Comparison of ENCODE assay signal across 17 cellular contexts in genomic region chr4:128483816-128484215, GRCh38.
DNase-seq lines count a peak whose midpoint lies in the region; ATAC-seq and TF ChIP-seq lines count a peak whose summit lies in the region.
"Had no signal": no experiment of that assay in that cellular context is flagged by ENCODE, and none has a peak within 500 bp of the region (broad histone marks: within the 10 kb centered on the region; RNA-seq: fewer than 3 reads in every experiment).

No MANE protein-coding gene starts in this region.

- ATAC-seq in left ventricle myocardium superior: no peak
- ATAC-seq: gastroesophageal sphincter, right lobe of liver had no signal

- H3K4me1 ChIP-seq in Karpas-422 (ENCODE audit: low read length): peaks cover 46% of the 10 kb centered on the region
- H3K4me1 ChIP-seq: gastroesophageal sphincter had no signal

- no peaks in the 10 kb centered on the region for H3K9me3 ChIP-seq in Karpas-422 (ENCODE audit: low read length)
- H3K9me3 ChIP-seq: right lobe of liver had no signal

- H3K9me2 ChIP-seq in Karpas-422 (replicated peaks; ENCODE audit: insufficient read depth, low read length): no peaks in the 10 kb centered on the region

- H3K27ac ChIP-seq in Karpas-422 (ENCODE audit: low read length): no peak overlapping the region
- H3K27ac ChIP-seq: cardiac muscle cell, gastroesophageal sphincter, right lobe of liver had no signal

- H3K36me3 ChIP-seq in BJ (ENCODE audit: control insufficient read depth, insufficient read depth, low read length) (no peaks in the 10 kb centered on the region), Karpas-422 (ENCODE audit: insufficient read depth, low read length) (peaks cover 20% of the 10 kb centered on the region)
- H3K36me3 ChIP-seq: cardiac muscle cell, gastroesophageal sphincter, right lobe of liver had no signal

- no peaks in the 10 kb centered on the region for H4K20me1 ChIP-seq in Karpas-422 (ENCODE audit: insufficient read depth, low read depth, low read length)

- intact Hi-C loops in left ventricle myocardium superior (cut with micrococcal nuclease): no loop called here

- H2AFZ ChIP-seq in Karpas-422 (ENCODE audit: low read length): no peak overlapping the region

- no peaks in the 10 kb centered on the region for H3K27me3 ChIP-seq in BJ (ENCODE audit: control insufficient read depth, insufficient read depth, low read length)
- H3K27me3 ChIP-seq in Karpas-422 (ENCODE audit: low read length): no peaks in the 10 kb centered on the region
- H3K27me3 ChIP-seq: cardiac muscle cell, gastroesophageal sphincter, right lobe of liver had no signal

- H3K9ac ChIP-seq in Karpas-422 (ENCODE audit: low read length): no peak overlapping the region

- TF ChIP-seq CTCF in BJ (IDR thresholded peaks at IDR 0.05; ENCODE audit: insufficient read depth, low read depth, low read length) (no peak), cardiac fibroblast (IDR thresholded peaks at IDR 0.05; ENCODE audit: low read depth, low read length) (no peak)

- CTCF ChIA-PET in BJ (lab: Yijun Ruan, JAX): interaction anchor here (0.6 to 0.9 kb wide), 2 partner anchors 10 to 164 kb away, joined by 3 to 4 read pairs; no protein-coding TSS in a partner anchor

- no peak overlapping the region for H3K4me2 ChIP-seq in Karpas-422 (ENCODE audit: low read depth, low read length, poor library complexity, severe bottlenecking)

- H3K4me3 ChIP-seq in BJ (ENCODE audit: low read depth, low read length) (no peak overlapping the region), Karpas-422 (ENCODE audit: low read length) (no peak overlapping the region), cardiac fibroblast (replicated peaks in 1 of 2; ENCODE audit: low read depth in 2 of 2, low read length in 2 of 2) (no peak overlapping the region)
- H3K4me3 ChIP-seq: cardiac muscle cell, gastroesophageal sphincter, right lobe of liver had no signal

- POLR2A ChIA-PET in BJ (lab: Charles Lee): no interaction called here

- DNase-seq in BJ (ENCODE audit: low read depth) (peak; percentile 31), Karpas-422 (peak; percentile 48), cardiac fibroblast (ENCODE audit: low read depth in 2 of 2) (peak; percentile 49 to 59), lung microvascular endothelial cell (ENCODE audit: low read depth in 2 of 2) (peak; percentile 69 to 79), left ventricle myocardium superior (no peak), SW 1271 (lab: John Stamatoyannopoulos, UW) (no peak)
- no peak for DNase-seq in effector CD4-positive, alpha-beta T cell
- no peak for DNase-seq in activated CD4-positive, CD25-positive, alpha-beta regulatory T cell treated with anti-CD3 and anti-CD28 coated beads, Interleukin-2, amount 50 U/mL, for 72 hours
- DNase-seq: AML-193; effector memory CD4-positive, alpha-beta T cell; NCI-H2029; NCI-H526 treated with DMSO at 0.1 percent for 48 hours; right lobe of liver; stimulated activated CD4-positive, alpha-beta T cell treated with anti-CD3 and anti-CD28 coated beads, Interleukin-1b, Interleukin-23, amount 100 ng/mL, for 48 hours; substantia nigra had no signal

- H3K79me2 ChIP-seq in Karpas-422 (ENCODE audit: low read length): no peaks in the 10 kb centered on the region

Comparison
In these comparisons a context has a peak if more than half of its experiments do, and no peak if none do; other contexts are left out.
1. DNase-seq: peak in BJ (single experiment), Karpas-422 (single experiment), cardiac fibroblast (2 of 2) and lung microvascular endothelial cell (2 of 2); none in effector CD4-positive, alpha-beta T cell (single experiment), left ventricle myocardium superior (single experiment), activated CD4-positive, CD25-positive, alpha-beta regulatory T cell treated with anti-CD3 and anti-CD28 coated beads, Interleukin-2, amount 50 U/mL, for 72 hours (single experiment) and SW 1271 (0 of 2).